Comparison of ENCODE assay signal across 1 cellular context in the genomic region with DNA sequence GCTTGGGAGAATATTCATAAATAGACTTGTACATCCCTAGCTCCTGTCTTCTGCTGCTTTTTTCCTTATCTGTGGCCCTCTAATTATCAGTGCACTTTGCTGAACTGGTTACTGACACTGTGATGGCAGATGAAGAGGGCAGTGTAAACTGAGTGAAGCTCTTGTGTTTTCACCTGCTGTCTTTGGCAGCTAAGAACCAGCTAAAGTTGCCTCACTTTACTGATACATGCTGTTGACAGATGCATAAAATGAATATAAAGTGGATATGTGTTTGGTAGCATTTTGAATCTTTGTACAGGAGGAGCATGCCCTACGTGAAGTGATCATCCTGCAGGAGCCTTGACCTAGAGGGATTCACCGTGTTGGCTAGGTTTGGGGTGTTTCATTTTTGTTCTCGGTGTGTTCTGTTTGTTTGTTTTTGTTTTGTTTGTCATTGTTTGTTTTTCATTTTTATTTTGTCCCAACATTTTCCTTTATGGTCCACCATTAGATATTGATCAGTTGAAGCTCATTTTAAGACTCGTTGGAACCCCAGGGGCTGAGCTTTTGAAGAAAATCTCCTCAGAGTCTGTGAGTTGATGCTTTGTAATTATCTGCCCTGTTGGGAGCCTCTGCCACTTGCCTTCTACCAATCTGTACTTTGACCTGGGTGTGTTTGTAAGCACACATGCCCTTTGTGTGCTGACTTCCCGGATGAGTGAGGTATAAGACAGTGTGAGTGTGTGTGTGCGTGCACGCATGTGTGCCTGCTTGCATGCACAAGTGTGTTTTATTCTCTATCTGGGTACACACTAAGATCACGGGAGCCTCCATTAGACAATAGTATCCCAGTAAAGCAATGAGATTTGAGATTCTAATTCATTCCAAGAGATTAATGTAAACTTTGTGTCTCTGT.
A peak's percentile ranks its signal among the peaks of the same experiment; 100 is the strongest.
TF ChIP-seq lines count a peak whose summit lies in the region.

No MANE protein-coding gene starts in this region.

TF ChIP-seq in HepG2, 621 proteins besides CTCF, POLR2A, EP300 and RAD21 (continued from another document and continues in another):
- TF ChIP-seq, protein P1, sequence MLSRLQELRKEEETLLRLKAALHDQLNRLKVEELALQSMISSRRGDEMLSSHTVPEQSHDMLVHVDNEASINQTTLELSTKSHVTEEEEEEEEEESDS (CRISPR knock-in tag; IDR thresholded peaks at IDR 0.05; ENCODE audit: borderline replicate concordance), result no peak; the same call in 1 of the 2 replicates
- no peak for TF ChIP-seq PAX8 (CRISPR knock-in tag; IDR thresholded peaks at IDR 0.05; ENCODE audit: borderline replicate concordance)
- peak; percentile 81 for TF ChIP-seq MIER2 (CRISPR knock-in tag; IDR thresholded peaks at IDR 0.05)
- TF ChIP-seq MLXIP (CRISPR knock-in tag; IDR thresholded peaks at IDR 0.05; ENCODE audit: borderline replicate concordance), result no peak
- TF ChIP-seq, protein P2, sequence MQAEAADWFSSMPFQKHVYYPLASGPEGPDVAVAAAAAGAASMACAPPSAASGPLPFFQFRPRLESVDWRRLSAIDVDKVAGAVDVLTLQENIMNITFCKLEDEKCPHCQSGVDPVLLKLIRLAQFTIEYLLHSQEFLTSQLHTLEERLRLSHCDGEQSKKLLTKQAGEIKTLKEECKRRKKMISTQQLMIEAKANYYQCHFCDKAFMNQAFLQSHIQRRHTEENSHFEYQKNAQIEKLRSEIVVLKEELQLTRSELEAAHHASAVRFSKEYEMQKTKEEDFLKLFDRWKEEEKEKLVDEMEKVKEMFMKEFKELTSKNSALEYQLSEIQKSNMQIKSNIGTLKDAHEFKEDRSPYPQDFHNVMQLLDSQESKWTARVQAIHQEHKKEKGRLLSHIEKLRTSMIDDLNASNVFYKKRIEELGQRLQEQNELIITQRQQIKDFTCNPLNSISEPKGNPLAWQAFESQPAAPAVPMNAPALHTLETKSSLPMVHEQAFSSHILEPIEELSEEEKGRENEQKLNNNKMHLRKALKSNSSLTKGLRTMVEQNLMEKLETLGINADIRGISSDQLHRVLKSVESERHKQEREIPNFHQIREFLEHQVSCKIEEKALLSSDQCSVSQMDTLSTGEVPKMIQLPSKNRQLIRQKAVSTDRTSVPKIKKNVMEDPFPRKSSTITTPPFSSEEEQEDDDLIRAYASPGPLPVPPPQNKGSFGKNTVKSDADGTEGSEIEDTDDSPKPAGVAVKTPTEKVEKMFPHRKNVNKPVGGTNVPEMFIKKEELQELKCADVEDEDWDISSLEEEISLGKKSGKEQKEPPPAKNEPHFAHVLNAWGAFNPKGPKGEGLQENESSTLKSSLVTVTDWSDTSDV (CRISPR knock-in tag; IDR thresholded peaks at IDR 0.05), result no peak
- peak; percentile 12; the same call in 1 of the 2 replicates for TF ChIP-seq ZNF512B (CRISPR knock-in tag; IDR thresholded peaks at IDR 0.05; ENCODE audit: borderline replicate concordance)
- TF ChIP-seq ZBTB33 (CRISPR knock-in tag; IDR thresholded peaks at IDR 0.05), result peak; percentile 83
- peak; percentile 89 for TF ChIP-seq KDM2A (CRISPR knock-in tag; IDR thresholded peaks at IDR 0.05; ENCODE audit: borderline replicate concordance, low read depth)
- TF ChIP-seq ZFYVE20 (CRISPR knock-in tag; IDR thresholded peaks at IDR 0.05; ENCODE audit: borderline replicate concordance, low read depth), result no peak
- no peak for TF ChIP-seq ZEB1 (IDR thresholded peaks at IDR 0.05; ENCODE audit: insufficient replicate concordance, low read depth)
- no peak for TF ChIP-seq CAMTA2 (CRISPR knock-in tag; IDR thresholded peaks at IDR 0.05; ENCODE audit: borderline replicate concordance)
- TF ChIP-seq ZNF713 (CRISPR knock-in tag; IDR thresholded peaks at IDR 0.05), result peak; percentile 69; the same call in 1 of the 2 replicates
- TF ChIP-seq ZSCAN5A (CRISPR knock-in tag; IDR thresholded peaks at IDR 0.05; ENCODE audit: borderline replicate concordance), result no peak
- peak; percentile 50 for TF ChIP-seq MNT (IDR thresholded peaks at IDR 0.05)
- peak; percentile 96 for TF ChIP-seq MED1 (CRISPR knock-in tag; IDR thresholded peaks at IDR 0.05)
- no peak for TF ChIP-seq ZNF280B (CRISPR knock-in tag; IDR thresholded peaks at IDR 0.05; ENCODE audit: borderline replicate concordance)
- TF ChIP-seq ZNF549 (CRISPR knock-in tag; IDR thresholded peaks at IDR 0.05), result peak; percentile 50; the same call in 1 of the 2 replicates
- TF ChIP-seq DR1 (CRISPR knock-in tag; IDR thresholded peaks at IDR 0.05), result no peak
- 0 out of 2 replicates have a peak, but pooled peaks have one; percentile 35 for TF ChIP-seq ZSCAN30 (CRISPR knock-in tag; IDR thresholded peaks at IDR 0.05)
- TF ChIP-seq ZSCAN29 (CRISPR knock-in tag; conservative IDR thresholded peaks at IDR 0.05), result no peak
- no peak for TF ChIP-seq TGIF2 (CRISPR knock-in tag; IDR thresholded peaks at IDR 0.05)
- TF ChIP-seq SOX6 (IDR thresholded peaks at IDR 0.05), result no peak
- TF ChIP-seq SOX6 (CRISPR knock-in tag; IDR thresholded peaks at IDR 0.05), result peak; percentile 95
- TF ChIP-seq ZNF614 (CRISPR knock-in tag; IDR thresholded peaks at IDR 0.05; ENCODE audit: borderline replicate concordance), result peak; percentile 98
- TF ChIP-seq ZNF343 (CRISPR knock-in tag; IDR thresholded peaks at IDR 0.05), result no peak
- no peak; the same call in 1 of the 2 replicates for TF ChIP-seq ZC3H13 (CRISPR knock-in tag; IDR thresholded peaks at IDR 0.05)
- TF ChIP-seq IKZF1 (IDR thresholded peaks at IDR 0.05), result no peak
- TF ChIP-seq ZNF605 (CRISPR knock-in tag; IDR thresholded peaks at IDR 0.05), result 0 out of 2 replicates have a peak, but pooled peaks have one; percentile 32
- no peak for TF ChIP-seq CENPX (CRISPR knock-in tag; IDR thresholded peaks at IDR 0.05)
- TF ChIP-seq ZBTB8A (CRISPR knock-in tag; IDR thresholded peaks at IDR 0.05; ENCODE audit: borderline replicate concordance, low read depth), result no peak
- no peak for TF ChIP-seq USF2 (IDR thresholded peaks at IDR 0.05; ENCODE audit: low read depth, low read length)
- TF ChIP-seq USF2 (CRISPR knock-in tag; IDR thresholded peaks at IDR 0.05; ENCODE audit: borderline replicate concordance), result no peak
- TF ChIP-seq ZKSCAN1 (IDR thresholded peaks at IDR 0.05; ENCODE audit: low read length), result no peak
- TF ChIP-seq HNRNPH1 (optimal IDR thresholded peaks at IDR 0.05; ENCODE audit: low read depth, low read length), result no peak
- TF ChIP-seq ONECUT2 (CRISPR knock-in tag; IDR thresholded peaks at IDR 0.05), result no peak
- TF ChIP-seq ZNF543 (CRISPR knock-in tag; IDR thresholded peaks at IDR 0.05), result no peak
- TF ChIP-seq ZBTB42 (CRISPR knock-in tag; IDR thresholded peaks at IDR 0.05), result no peak
- TF ChIP-seq PRMT3 (CRISPR knock-in tag; IDR thresholded peaks at IDR 0.05; ENCODE audit: borderline replicate concordance, low read depth), result no peak
- TF ChIP-seq ZFP62 (CRISPR knock-in tag; IDR thresholded peaks at IDR 0.05), result no peak
- peak; percentile 89 for TF ChIP-seq FOSL2 (CRISPR knock-in tag; IDR thresholded peaks at IDR 0.05)
- no peak for TF ChIP-seq ZNF768 (CRISPR knock-in tag; IDR thresholded peaks at IDR 0.05)
- TF ChIP-seq HNF4A (CRISPR knock-in tag; IDR thresholded peaks at IDR 0.05), result peak; percentile 100
- TF ChIP-seq NFIC (IDR thresholded peaks at IDR 0.05; ENCODE audit: low read length), result peak; percentile 59; the same call in 1 of the 2 replicates
- TF ChIP-seq ZNF709 (CRISPR knock-in tag; IDR thresholded peaks at IDR 0.05), result peak; percentile 45; the same call in 1 of the 2 replicates
